1 cellular context compared by ENCODE assay signal in genomic region chr16:84844561-84845495, GRCh38.
TF ChIP-seq lines count a peak whose summit lies in the region.

No MANE protein-coding gene starts in this region.

TF ChIP-seq in K562, 482 proteins besides CTCF, POLR2A, EP300 and RAD21 (continued from another document):
- TF ChIP-seq PKNOX1 (IDR thresholded peaks at IDR 0.05), result no peak
